Comparison of ENCODE assay signal across 9 cellular contexts in the genomic region with DNA sequence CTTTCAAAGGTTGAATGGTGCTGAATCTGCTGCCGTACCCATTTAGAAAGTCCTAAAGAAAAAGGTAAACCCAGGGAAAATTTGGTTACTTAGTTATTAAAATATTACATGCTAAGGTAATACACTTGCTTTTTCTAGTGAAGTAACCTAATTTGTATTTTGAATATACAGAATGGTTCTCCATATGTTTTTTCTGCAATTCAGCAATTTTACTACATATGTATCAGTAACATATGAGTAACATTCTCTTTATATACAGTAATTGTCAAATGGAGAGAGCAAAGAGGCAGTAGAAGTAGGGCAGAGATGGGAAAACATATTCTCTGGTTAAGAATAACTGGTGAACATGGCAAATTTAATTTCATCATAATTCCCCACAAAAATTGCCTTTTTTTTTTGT.
"Had no signal": no experiment of that assay in that cellular context is flagged by ENCODE, and none has a peak within 500 bp of the region (broad histone marks: within the 10 kb centered on the region; RNA-seq: fewer than 3 reads in every experiment).

No MANE protein-coding gene starts in this region.

- H3K27ac ChIP-seq: GM23248, KMS-11 had no signal

- DNase-seq: GM23248, GOT3, H9, HCEC 1CT, Karpas-422, KBM-7 had no signal

- H3K4me2 ChIP-seq: KMS-11 had no signal

- H3K4me3 ChIP-seq: GM23248 had no signal

- FAIRE-seq: H54, HTR-8/SVneo had no signal

- H3K9ac ChIP-seq: GM23248, KMS-11 had no signal

- H2AFZ ChIP-seq: GM23248 had no signal
